Comparison of ENCODE assay signal across 1 cellular context in the genomic region with DNA sequence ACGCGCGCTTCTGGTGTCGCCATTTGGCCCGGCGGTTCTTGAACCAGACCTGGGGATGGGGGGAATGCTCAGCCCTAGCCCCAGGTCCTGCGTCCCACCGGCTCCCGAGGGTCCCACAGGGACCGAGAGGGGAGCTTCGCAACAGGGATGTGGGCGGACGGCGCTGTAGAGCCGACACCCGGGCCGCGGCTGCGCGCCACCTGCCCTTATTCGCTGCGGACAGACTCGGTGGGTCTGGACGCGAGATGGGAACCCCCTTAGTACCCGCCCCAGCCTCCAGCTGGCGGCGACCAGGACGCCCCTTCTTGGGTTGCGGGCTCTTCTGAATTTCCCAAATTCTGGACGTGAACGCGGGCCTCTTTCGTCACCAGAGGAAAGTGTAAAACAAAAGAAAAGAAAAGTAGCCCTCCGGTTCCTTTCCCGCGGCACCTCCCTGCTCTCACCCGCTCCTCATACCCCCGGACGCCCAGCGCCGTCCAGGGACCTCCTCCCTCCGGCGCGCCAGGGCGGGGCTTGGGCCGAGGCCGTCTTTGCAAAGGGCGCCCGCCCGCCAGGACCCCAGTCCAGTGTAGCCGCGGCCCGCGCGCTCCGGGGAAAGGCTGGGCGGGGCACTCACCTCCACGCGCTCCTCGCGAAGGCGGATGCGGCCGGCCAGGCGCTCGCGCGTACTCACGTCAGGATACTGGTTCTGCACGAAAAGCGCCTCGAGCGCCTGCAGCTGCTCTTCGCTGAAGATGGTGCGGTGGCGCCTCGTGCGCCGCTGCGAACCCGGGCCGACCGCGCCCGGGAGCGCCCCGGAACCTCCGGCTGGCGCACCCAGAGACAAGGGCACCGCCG.
TF ChIP-seq lines count a peak whose summit lies in the region.

No MANE protein-coding gene starts in this region.

TF ChIP-seq in endothelial cell of umbilical vein, 7 proteins besides CTCF, POLR2A, EP300 and RAD21 (continued from another document):
- TF ChIP-seq EZH2 (IDR thresholded peaks at IDR 0.05; ENCODE audit: borderline replicate concordance, low read depth, low read length, severe bottlenecking): peak; percentile 91
